15 cellular contexts compared by ENCODE assay signal in genomic region chr1:173383341-173383740, GRCh38.
DNase-seq lines count a peak whose midpoint lies in the region; ATAC-seq and TF ChIP-seq lines count a peak whose summit lies in the region.
"Had no signal": no experiment of that assay in that cellular context is flagged by ENCODE, and none has a peak within 500 bp of the region (broad histone marks: within the 10 kb centered on the region; RNA-seq: fewer than 3 reads in every experiment).

No MANE protein-coding gene starts in this region.

- H3K9me1 ChIP-seq in IMR-90 (ENCODE audit: insufficient read depth, low read length) = no peaks in the 10 kb centered on the region

- H3K4me3 Mint-ChIP-seq in glutamatergic neuron (ENCODE audit: unreplicated experiment) = no peak overlapping the region
- H3K4me3 Mint-ChIP-seq: IgD-negative memory B cell had no signal

- intact Hi-C loops in IMR-90 (cut with micrococcal nuclease) = no loop called here

- H4K20me1 ChIP-seq in IMR-90 (ENCODE audit: insufficient read depth, low read length) = no peaks in the 10 kb centered on the region

- H3K18ac ChIP-seq in IMR-90 (ENCODE audit: low read depth, low read length) = no peak overlapping the region
- no peak overlapping the region for H3K18ac ChIP-seq in mesenchymal stem cell (ENCODE audit: low read depth in 1 of 2, low read length in 2 of 2)

- H3K4me1 Mint-ChIP-seq in glutamatergic neuron (ENCODE audit: low read depth, unreplicated experiment) = no peaks in the 10 kb centered on the region
- H3K4me1 Mint-ChIP-seq: IgD-negative memory B cell had no signal

- ATAC-seq in IMR-90 (ENCODE audit: low read depth) (no peak), HG03378 (IDR thresholded peaks at IDR 0.05; ENCODE audit: unreplicated experiment) (no peak), HG03565 (IDR thresholded peaks at IDR 0.05; ENCODE audit: unreplicated experiment) (no peak)
- ATAC-seq: Right ventricle myocardium inferior had no signal

- H3K14ac ChIP-seq in IMR-90 (replicated peaks; ENCODE audit: low read depth, low read length) (no peak overlapping the region), mesenchymal stem cell (ENCODE audit: low read length in 2 of 2) (no peak overlapping the region)

- no peaks in the 10 kb centered on the region for H3K36me3 Mint-ChIP-seq in glutamatergic neuron (ENCODE audit: unreplicated experiment)

- H3K27me3 ChIP-seq in IMR-90 (ENCODE audit: control insufficient read depth, insufficient read depth, low read length) = no peaks in the 10 kb centered on the region
- no peaks in the 10 kb centered on the region for H3K27me3 ChIP-seq in mesenchymal stem cell (ENCODE audit: control insufficient read depth in 1 of 2, insufficient read depth in 1 of 2, low read length in 2 of 2)

- H4K91ac ChIP-seq in IMR-90 (ENCODE audit: insufficient read depth, low read depth, low read length) = no peak overlapping the region
- H4K91ac ChIP-seq in mesenchymal stem cell (ENCODE audit: low read length) = no peak overlapping the region

- H3K27ac ChIP-seq in IMR-90 (ENCODE audit: insufficient read depth, low read length) (no peak overlapping the region), mesenchymal stem cell (ENCODE audit: low read length, poor library complexity, severe bottlenecking) (peak overlapping the region; percentile 40)

- H2AK9ac ChIP-seq in IMR-90 (replicated peaks; ENCODE audit: low read depth, low read length, poor library complexity) = no peak overlapping the region

- dilution Hi-C loops in IMR-90 (cut with HindIII; ENCODE audit: low sequenced_read_pairs, unreplicated experiment) = no loop called here

- no peaks in the 10 kb centered on the region for H3K4me1 ChIP-seq in IMR-90 (ENCODE audit: control insufficient read depth, insufficient read depth, low read length)
- H3K4me1 ChIP-seq in mesenchymal stem cell (ENCODE audit: control insufficient read depth, insufficient read depth, low read depth, low read length) = peaks cover 1% of the 10 kb centered on the region

- TF ChIP-seq CTCF in AG10803 (conservative IDR thresholded peaks at IDR 0.05; ENCODE audit: low read length) = no peak
- no peak for TF ChIP-seq CTCF in IMR-90 (conservative IDR thresholded peaks at IDR 0.05; ENCODE audit: low read depth, low read length)
- no peak for TF ChIP-seq CTCF in cardiac fibroblast (IDR thresholded peaks at IDR 0.05; ENCODE audit: low read depth, low read length)
- TF ChIP-seq CTCF in glutamatergic neuron (IDR thresholded peaks at IDR 0.05; ENCODE audit: partially characterized antibody, unreplicated experiment) = no peak

- no peaks in the 10 kb centered on the region for H3K36me3 ChIP-seq in IMR-90 (ENCODE audit: control insufficient read depth, insufficient read depth, low read length)
- H3K36me3 ChIP-seq in mesenchymal stem cell (ENCODE audit: control insufficient read depth in 1 of 2, insufficient read depth in 2 of 2, low read depth in 1 of 2, low read length in 2 of 2) = no peaks in the 10 kb centered on the region

- CTCF ChIA-PET in IMR-90 (lab: Yijun Ruan, JAX) = interaction anchor here (0.6 to 0.7 kb wide), 2 partner anchors 29 to 1331 kb away, joined by 3 read pairs; no protein-coding TSS in a partner anchor

- H4K5ac ChIP-seq in IMR-90 (ENCODE audit: low read depth, low read length) = no peak overlapping the region

- H3K4ac ChIP-seq in IMR-90 (ENCODE audit: low read depth, low read length) (no peak overlapping the region), mesenchymal stem cell (ENCODE audit: low read depth in 1 of 2, low read length in 2 of 2) (no peak overlapping the region)

- no peak overlapping the region for H2BK12ac ChIP-seq in mesenchymal stem cell (ENCODE audit: low read length in 2 of 2)

- TF ChIP-seq RAD21 in IMR-90 (IDR thresholded peaks at IDR 0.05; ENCODE audit: low read length) = no peak

- in situ Hi-C loops in IMR-90 (cut with MboI; ENCODE audit: low sequenced_read_pairs) = no loop called here

- WGBS in IMR-90 (ENCODE audit: extremely low coverage in 2 of 2, insufficient read length in 1 of 2), 2 experiments = no CpG with 5 or more reads among the region's 1 CpG
- 100% methylated on average over 1 of the region's 1 CpG for WGBS in mesenchymal stem cell

- POLR2A ChIA-PET in IMR-90 (lab: Charles Lee; ENCODE audit: unreplicated experiment) = no interaction called here

- H3K56ac ChIP-seq in IMR-90 (ENCODE audit: extremely low read depth, insufficient read depth, low read length) = no peak overlapping the region

- H3K4me2 ChIP-seq in IMR-90 (ENCODE audit: low read depth, low read length) (no peak overlapping the region), mesenchymal stem cell (ENCODE audit: low read length, poor library complexity, severe bottlenecking) (no peak overlapping the region)

- H2BK15ac ChIP-seq in IMR-90 (ENCODE audit: low read depth, low read length) = no peak overlapping the region
- no peak overlapping the region for H2BK15ac ChIP-seq in mesenchymal stem cell (ENCODE audit: low read depth, poor library complexity, severe bottlenecking)

- H3K79me1 ChIP-seq in IMR-90 (ENCODE audit: low read depth in 1 of 2, low read length in 2 of 2) (no peaks in the 10 kb centered on the region), mesenchymal stem cell (replicated peaks; ENCODE audit: low read length, poor library complexity, severe bottlenecking) (no peaks in the 10 kb centered on the region)

- H2AFZ ChIP-seq in IMR-90 (replicated peaks; ENCODE audit: low read length, poor library complexity) = no peak overlapping the region
- H2AFZ ChIP-seq in mesenchymal stem cell (ENCODE audit: low read depth, low read length) = no peak overlapping the region

- H3K23ac ChIP-seq in IMR-90 (ENCODE audit: low read depth, low read length) (no peak overlapping the region), mesenchymal stem cell (ENCODE audit: low read length in 2 of 2) (no peak overlapping the region)

- H3K9me3 ChIP-seq in IMR-90 (ENCODE audit: control insufficient read depth, insufficient read depth, low read length) (no peaks in the 10 kb centered on the region), mesenchymal stem cell (ENCODE audit: control insufficient read depth, low read length) (no peaks in the 10 kb centered on the region)

- no TSS peak for BruUV-seq in IMR-90 (replicated peaks; lab: Mats Ljungman, UMichigan)

- no peak overlapping the region for H4K8ac ChIP-seq in IMR-90 (ENCODE audit: low read depth in 2 of 2, low read length in 2 of 2)
- H4K8ac ChIP-seq in mesenchymal stem cell (ENCODE audit: low read length) = no peak overlapping the region

- no peak overlapping the region for H2BK120ac ChIP-seq in IMR-90 (ENCODE audit: low read depth, low read length)
- H2BK120ac ChIP-seq in mesenchymal stem cell (ENCODE audit: low read depth, low read length) = no peak overlapping the region

- peaks cover 4% of the 10 kb centered on the region for H3K9me3 Mint-ChIP-seq in glutamatergic neuron (ENCODE audit: unreplicated experiment)
- H3K9me3 Mint-ChIP-seq: IgD-negative memory B cell had no signal

- H3K27ac Mint-ChIP-seq in glutamatergic neuron (ENCODE audit: unreplicated experiment) = no peak overlapping the region

- H3K27me3 Mint-ChIP-seq in glutamatergic neuron (ENCODE audit: unreplicated experiment) = no peaks in the 10 kb centered on the region
- H3K27me3 Mint-ChIP-seq: IgD-negative memory B cell had no signal

- H3K9ac ChIP-seq in IMR-90 (ENCODE audit: low read depth, low read length) (no peak overlapping the region), mesenchymal stem cell (ENCODE audit: low read length) (no peak overlapping the region)

- H2AK5ac ChIP-seq in IMR-90 (ENCODE audit: low read depth, low read length) = no peak overlapping the region
- no peak overlapping the region for H2AK5ac ChIP-seq in mesenchymal stem cell (ENCODE audit: low read length, severe bottlenecking)

- DNase-seq in AG10803 (ENCODE audit: low read depth) (peak; percentile 42), IMR-90 (peak; percentile 35), cardiac fibroblast (ENCODE audit: low read depth in 2 of 2) (peak; percentile 20 to 32), mesenchymal stem cell (no peak), glutamatergic neuron (no peak)
- no peak for DNase-seq in activated T-cell treated with anti-CD3 and anti-CD28 coated beads, Interleukin-2, amount 50 U/mL, for 48 hours
- DNase-seq: C1 segment of cervical spinal cord, Kasumi-1, NCI-H1930, NCI-H446, NCI-H748 treated with DMSO at 0.1 percent for 48 hours had no signal

- H3K4me3 ChIP-seq in AG10803 (ENCODE audit: low read length) = no peak overlapping the region
- H3K4me3 ChIP-seq in IMR-90 (ENCODE audit: insufficient read depth, low read depth, low read length) = no peak overlapping the region
- no peak overlapping the region for H3K4me3 ChIP-seq in cardiac fibroblast (replicated peaks in 1 of 2; ENCODE audit: low read depth in 2 of 2, low read length in 2 of 2)
- H3K4me3 ChIP-seq in mesenchymal stem cell (ENCODE audit: insufficient read depth in 1 of 2, low read depth in 1 of 2, low read length in 2 of 2) = no peak overlapping the region

- H2BK20ac ChIP-seq in IMR-90 (ENCODE audit: low read depth, low read length) = no peak overlapping the region

- H2BK5ac ChIP-seq in IMR-90 (ENCODE audit: low read depth, low read length, poor library complexity, severe bottlenecking) (no peak overlapping the region), mesenchymal stem cell (ENCODE audit: low read depth, low read length, poor library complexity, severe bottlenecking) (no peak overlapping the region)

- no peak for TF ChIP-seq POLR2A in IMR-90 (IDR thresholded peaks at IDR 0.05; ENCODE audit: low read depth, low read length)

TF ChIP-seq in IMR-90, 13 proteins besides CTCF, POLR2A, EP300 and RAD21:
- TF ChIP-seq ELK1 (IDR thresholded peaks at IDR 0.05; ENCODE audit: borderline replicate concordance, low read depth, low read length) (no peak), MXI1 (IDR thresholded peaks at IDR 0.05; ENCODE audit: borderline replicate concordance, low read depth, low read length) (no peak)
TF ChIP-seq in IMR-90: peak in this region for 0.

Comparison
In these comparisons a context has a peak if more than half of its experiments do, and no peak if none do; other contexts are left out.
1. DNase-seq: peak in AG10803 (single experiment), IMR-90 (single experiment) and cardiac fibroblast (2 of 2); none in mesenchymal stem cell (single experiment), activated T-cell treated with anti-CD3 and anti-CD28 coated beads, Interleukin-2, amount 50 U/mL, for 48 hours (0 of 2) and glutamatergic neuron (single experiment).